Comparison of ENCODE assay signal across 8 cellular contexts in the genomic region with DNA sequence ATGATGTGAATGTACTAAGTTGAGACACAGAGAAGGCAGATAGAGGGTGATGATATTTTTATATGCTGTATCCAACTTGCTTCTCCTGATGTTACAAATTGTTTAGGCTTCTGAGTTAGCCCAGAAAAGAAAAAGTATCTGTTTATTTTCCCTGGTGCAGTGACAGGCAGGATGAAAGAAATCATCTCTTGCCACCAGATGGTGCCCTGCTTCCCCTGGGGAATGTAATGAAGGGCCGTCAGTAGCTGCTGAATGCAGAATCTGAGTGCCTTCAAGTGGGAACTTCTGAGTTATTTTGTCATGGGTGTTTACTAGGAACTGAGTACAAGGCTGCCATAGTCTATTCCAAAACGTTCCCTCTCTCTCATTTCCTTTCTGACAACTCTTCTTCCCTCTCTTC.
DNase-seq lines count a peak whose midpoint lies in the region; ATAC-seq, FAIRE-seq and TF ChIP-seq lines count a peak whose summit lies in the region.

No MANE protein-coding gene starts in this region.

- no peak overlapping the region for H3K27ac Mint-ChIP-seq in activated CD4-positive, alpha-beta T cell treated with anti-CD3 and anti-CD28 coated beads for 36 hours
- H3K27ac Mint-ChIP-seq in activated CD4-positive, alpha-beta T cell treated with anti-CD3 and anti-CD28 coated beads, Interleukin-2, amount 10 ng/mL, durations not matched to agents 24 days and 14 days, result no peak overlapping the region

- no peaks in the 10 kb centered on the region for H3K4me1 ChIP-seq in kidney (ENCODE audit: control insufficient read depth in 1 of 2, insufficient read depth in 1 of 2, low read depth in 1 of 2, low read length in 2 of 2)

- H3K27ac ChIP-seq in kidney (ENCODE audit: low read depth in 2 of 2, low read length in 2 of 2), result no peak overlapping the region

- H3K4me3 ChIP-seq in kidney (ENCODE audit: low read length in 2 of 2), result no peak overlapping the region

- H3K36me3 Mint-ChIP-seq in activated CD4-positive, alpha-beta T cell treated with anti-CD3 and anti-CD28 coated beads for 36 hours (ENCODE audit: low read depth), result no peaks in the 10 kb centered on the region
- no peaks in the 10 kb centered on the region for H3K36me3 Mint-ChIP-seq in activated CD4-positive, alpha-beta T cell treated with anti-CD3 and anti-CD28 coated beads, Interleukin-2, amount 10 ng/mL, durations not matched to agents 24 days and 14 days (ENCODE audit: low read depth)

- peak; percentile 14 for DNase-seq in activated CD4-positive, alpha-beta T cell treated with anti-CD3 and anti-CD28 coated beads for 36 hours
- no peak for DNase-seq in activated CD4-positive, alpha-beta T cell treated with anti-CD3 and anti-CD28 coated beads, Interleukin-2, amount 10 ng/mL, durations not matched to agents 24 days and 14 days
- DNase-seq in M059J (ENCODE audit: low read depth) (peak; percentile 12), anterior cingulate cortex (lab: John Stamatoyannopoulos, UW) (peak in 35 of 58 donors; percentile 0 to 58 (median 8)), kidney (no peak), NOMO-1 (lab: John Stamatoyannopoulos, UW; ENCODE audit: unreplicated experiment in 2 of 2) (no peak)

- ATAC-seq in activated CD4-positive, alpha-beta T cell treated with anti-CD3 and anti-CD28 coated beads for 36 hours, result no peak
- ATAC-seq in GM18870 (IDR thresholded peaks at IDR 0.05; ENCODE audit: unreplicated experiment) (no peak), HG03095 (IDR thresholded peaks at IDR 0.05; ENCODE audit: unreplicated experiment) (no peak)

- H3K27me3 Mint-ChIP-seq in activated CD4-positive, alpha-beta T cell treated with anti-CD3 and anti-CD28 coated beads for 36 hours, result peaks cover 3% of the 10 kb centered on the region
- H3K27me3 Mint-ChIP-seq in activated CD4-positive, alpha-beta T cell treated with anti-CD3 and anti-CD28 coated beads, Interleukin-2, amount 10 ng/mL, durations not matched to agents 24 days and 14 days, result no peaks in the 10 kb centered on the region

- H3K9ac ChIP-seq in kidney (ENCODE audit: low read length in 2 of 2), result no peak overlapping the region

- intact Hi-C loops in activated CD4-positive, alpha-beta T cell treated with anti-CD3 and anti-CD28 coated beads for 36 hours (cut with DNase I, micrococcal nuclease), result loop anchor here (2.0 kb wide), 1 partner anchor 420 kb away; no protein-coding TSS in a partner anchor
- intact Hi-C loops in activated CD4-positive, alpha-beta T cell treated with anti-CD3 and anti-CD28 coated beads, Interleukin-2, amount 10 ng/mL, durations not matched to agents 24 days and 14 days (cut with micrococcal nuclease), result no loop called here
- intact Hi-C loops in kidney (cut with DNase I), result no loop called here

- no peaks in the 10 kb centered on the region for H3K9me3 ChIP-seq in kidney (ENCODE audit: control insufficient read depth in 1 of 2, low read length in 2 of 2)

- TF ChIP-seq CTCF in kidney (IDR thresholded peaks at IDR 0.05; ENCODE audit: borderline replicate concordance, extremely low read depth, insufficient read depth), result peak; percentile 34

- CTCF ChIA-PET in activated CD4-positive, alpha-beta T cell treated with anti-CD3 and anti-CD28 coated beads for 36 hours (lab: Charles Lee), result interaction anchor here (0.8 to 1.6 kb wide), 2 partner anchors 30 to 421 kb away, joined by 3 to 5 read pairs; no protein-coding TSS in a partner anchor

- H3K36me3 ChIP-seq in kidney (ENCODE audit: control insufficient read depth in 1 of 2, insufficient read depth in 2 of 2, low read length in 2 of 2), result no peaks in the 10 kb centered on the region

- no peak for FAIRE-seq in kidney (lab: Jason Lieb, UNC)

- H3K9me3 Mint-ChIP-seq in activated CD4-positive, alpha-beta T cell treated with anti-CD3 and anti-CD28 coated beads for 36 hours (ENCODE audit: low read depth), result no peaks in the 10 kb centered on the region
- H3K9me3 Mint-ChIP-seq in activated CD4-positive, alpha-beta T cell treated with anti-CD3 and anti-CD28 coated beads, Interleukin-2, amount 10 ng/mL, durations not matched to agents 24 days and 14 days, result no peaks in the 10 kb centered on the region

- H3K4me1 Mint-ChIP-seq in activated CD4-positive, alpha-beta T cell treated with anti-CD3 and anti-CD28 coated beads for 36 hours, result no peaks in the 10 kb centered on the region
- H3K4me1 Mint-ChIP-seq in activated CD4-positive, alpha-beta T cell treated with anti-CD3 and anti-CD28 coated beads, Interleukin-2, amount 10 ng/mL, durations not matched to agents 24 days and 14 days, result no peaks in the 10 kb centered on the region

- POLR2A ChIA-PET in activated CD4-positive, alpha-beta T cell treated with anti-CD3 and anti-CD28 coated beads for 36 hours (lab: Charles Lee), result no interaction called here

- no peak overlapping the region for H3K4me3 Mint-ChIP-seq in activated CD4-positive, alpha-beta T cell treated with anti-CD3 and anti-CD28 coated beads for 36 hours
- no peak overlapping the region for H3K4me3 Mint-ChIP-seq in activated CD4-positive, alpha-beta T cell treated with anti-CD3 and anti-CD28 coated beads, Interleukin-2, amount 10 ng/mL, durations not matched to agents 24 days and 14 days

Comparison
In these comparisons a context has a peak if more than half of its experiments do, and no peak if none do; other contexts are left out.
1. DNase-seq: peak in activated CD4-positive, alpha-beta T cell treated with anti-CD3 and anti-CD28 coated beads for 36 hours (single experiment), M059J (single experiment) and anterior cingulate cortex (35 of 58); none in activated CD4-positive, alpha-beta T cell treated with anti-CD3 and anti-CD28 coated beads, Interleukin-2, amount 10 ng/mL, durations not matched to agents 24 days and 14 days (single experiment), kidney (single experiment) and NOMO-1 (0 of 2).
2. intact Hi-C loops: an anchor here in activated CD4-positive, alpha-beta T cell treated with anti-CD3 and anti-CD28 coated beads for 36 hours (2.0 kb wide); none called in activated CD4-positive, alpha-beta T cell treated with anti-CD3 and anti-CD28 coated beads, Interleukin-2, amount 10 ng/mL, durations not matched to agents 24 days and 14 days and kidney.